In genomic region chr1:87786861-87787548, GRCh38 we compare ENCODE assay signal across 17 cellular contexts.
"Had no signal": no experiment of that assay in that cellular context is flagged by ENCODE, and none has a peak within 500 bp of the region (broad histone marks: within the 10 kb centered on the region; RNA-seq: fewer than 3 reads in every experiment).

No MANE protein-coding gene starts in this region.

- H3K4me3 ChIP-seq: lower lobe of right lung, psoas muscle, skin epidermis had no signal

- H3K27ac ChIP-seq: foreskin keratinocyte, lower lobe of right lung, psoas muscle, skin epidermis, WERI-Rb-1 had no signal

- H3K36me3 ChIP-seq: lower lobe of right lung, WERI-Rb-1 had no signal

- H3K4me1 ChIP-seq: foreskin keratinocyte, psoas muscle had no signal

- H3K9me3 ChIP-seq: lower lobe of right lung, psoas muscle had no signal

- ATAC-seq: activated T-cell treated with anti-CD3 and anti-CD28 coated beads, Interleukin-2, amount 50 U/mL, for 72 hours; effector memory CD8-positive, alpha-beta T cell; psoas muscle; right cardiac atrium had no signal

- H3K27me3 ChIP-seq: foreskin keratinocyte had no signal

- DNase-seq: activated CD4-positive, alpha-beta T cell treated with anti-CD3 and anti-CD28 coated beads for 1 hour; activated CD8-positive, alpha-beta memory T cell treated with anti-CD3 and anti-CD28 coated beads for 24 hours; activated gamma-delta T cell treated with Interleukin-2 at 50 U/mL for 16 hours; activated naive CD8-positive, alpha-beta T cell treated with anti-CD3 and anti-CD28 coated beads, Interleukin-2, amount 10 ng/mL, durations not matched to agents 7 days and 5 days; activated T-cell treated with anti-CD3 and anti-CD28 coated beads, Interleukin-2, amount 50 U/mL, for 72 hours; amygdala; effector memory CD8-positive, alpha-beta T cell; glutamatergic neuron; hypothalamus; lower lobe of right lung; psoas muscle; right cardiac atrium; stimulated activated CD4-positive, alpha-beta T cell treated with anti-CD3 and anti-CD28 coated beads, Interleukin-15, amount 100 ng/mL, for 24 hours; stimulated activated CD4-positive, alpha-beta T cell treated with anti-CD3 and anti-CD28 coated beads, Interleukin-2, amount 100 ng/mL, for 48 hours; WERI-Rb-1 had no signal
